In genomic region chr1:111988743-111989453, GRCh38 we compare ENCODE assay signal across 8 cellular contexts. TPM values are rescaled to one million over a fixed set of nuclear protein-coding genes. Genes with fewer than 3 reads are reported as not detected.
DNase-seq lines count a peak whose midpoint lies in the region; ATAC-seq and TF ChIP-seq lines count a peak whose summit lies in the region.

No MANE protein-coding gene starts in this region.

- CTCF ChIA-PET in activated CD4-positive, alpha-beta T cell treated with anti-CD3 and anti-CD28 coated beads for 36 hours (lab: Charles Lee): interaction anchor here (0.7 kb wide), 1 partner anchor 492 kb away, joined by 3 read pairs; no protein-coding TSS in a partner anchor
- CTCF ChIA-PET in activated CD4-positive, alpha-beta T cell treated with anti-CD3 and anti-CD28 coated beads, Interleukin-2, amount 10 ng/mL, durations not matched to agents 7 days and 5 days (lab: Charles Lee): no interaction called here

- H3K9me3 ChIP-seq in ascending aorta: no peaks in the 10 kb centered on the region
- H3K9me3 ChIP-seq in left lung: no peaks in the 10 kb centered on the region
- no peaks in the 10 kb centered on the region for H3K9me3 ChIP-seq in testis

- WGBS in testis, 2 donors: 2 to 10% methylated on average over 16 to 51 of the region's 51 CpGs

- peak overlapping the region; percentile 25 for H3K4me3 Mint-ChIP-seq in activated CD4-positive, alpha-beta T cell treated with anti-CD3 and anti-CD28 coated beads for 36 hours
- H3K4me3 Mint-ChIP-seq in activated CD4-positive, alpha-beta T cell treated with anti-CD3 and anti-CD28 coated beads, Interleukin-2, amount 10 ng/mL, durations not matched to agents 7 days and 5 days: no peak overlapping the region

- peak; percentile 30 for DNase-seq in activated CD4-positive, alpha-beta T cell treated with anti-CD3 and anti-CD28 coated beads for 36 hours
- no peak for DNase-seq in activated CD4-positive, alpha-beta T cell treated with anti-CD3 and anti-CD28 coated beads, Interleukin-2, amount 10 ng/mL, durations not matched to agents 7 days and 5 days
- no peak for DNase-seq in ascending aorta (ENCODE audit: low spot score in 2 of 2)
- DNase-seq in left lung: peak in 1 of 2 donors; percentile 80
- DNase-seq in testis: peak; percentile 25
- no peak for DNase-seq in effector CD4-positive, alpha-beta T cell

- no peak for TF ChIP-seq POLR2A in testis (IDR thresholded peaks at IDR 0.05)

- TF ChIP-seq CTCF in ascending aorta (IDR thresholded peaks at IDR 0.05) (no peak), left lung (IDR thresholded peaks at IDR 0.05) (no peak), testis (IDR thresholded peaks at IDR 0.05) (no peak)

- H3K27me3 Mint-ChIP-seq in activated CD4-positive, alpha-beta T cell treated with anti-CD3 and anti-CD28 coated beads for 36 hours: peaks cover 63% of the 10 kb centered on the region
- H3K27me3 Mint-ChIP-seq in activated CD4-positive, alpha-beta T cell treated with anti-CD3 and anti-CD28 coated beads, Interleukin-2, amount 10 ng/mL, durations not matched to agents 7 days and 5 days: peaks cover 65% of the 10 kb centered on the region

- no peaks in the 10 kb centered on the region for H3K9me3 Mint-ChIP-seq in activated CD4-positive, alpha-beta T cell treated with anti-CD3 and anti-CD28 coated beads for 36 hours (ENCODE audit: low read depth)
- H3K9me3 Mint-ChIP-seq in activated CD4-positive, alpha-beta T cell treated with anti-CD3 and anti-CD28 coated beads, Interleukin-2, amount 10 ng/mL, durations not matched to agents 7 days and 5 days: no peaks in the 10 kb centered on the region

- no peaks in the 10 kb centered on the region for H3K36me3 Mint-ChIP-seq in activated CD4-positive, alpha-beta T cell treated with anti-CD3 and anti-CD28 coated beads for 36 hours (ENCODE audit: low read depth)
- no peaks in the 10 kb centered on the region for H3K36me3 Mint-ChIP-seq in activated CD4-positive, alpha-beta T cell treated with anti-CD3 and anti-CD28 coated beads, Interleukin-2, amount 10 ng/mL, durations not matched to agents 7 days and 5 days (ENCODE audit: low read depth)

- peaks cover 11% of the 10 kb centered on the region for H3K4me1 Mint-ChIP-seq in activated CD4-positive, alpha-beta T cell treated with anti-CD3 and anti-CD28 coated beads for 36 hours
- peaks cover 10% of the 10 kb centered on the region for H3K4me1 Mint-ChIP-seq in activated CD4-positive, alpha-beta T cell treated with anti-CD3 and anti-CD28 coated beads, Interleukin-2, amount 10 ng/mL, durations not matched to agents 7 days and 5 days

- intact Hi-C loops in activated CD4-positive, alpha-beta T cell treated with anti-CD3 and anti-CD28 coated beads for 36 hours (cut with DNase I, micrococcal nuclease): no loop called here
- intact Hi-C loops in ascending aorta (cut with DNase I): no loop called here
- intact Hi-C loops in left lung (cut with DNase I): no loop called here
- intact Hi-C loops in testis (cut with DNase I; ENCODE audit: low total_unique reads): no loop called here

- no peak overlapping the region for H3K27ac Mint-ChIP-seq in activated CD4-positive, alpha-beta T cell treated with anti-CD3 and anti-CD28 coated beads for 36 hours
- H3K27ac Mint-ChIP-seq in activated CD4-positive, alpha-beta T cell treated with anti-CD3 and anti-CD28 coated beads, Interleukin-2, amount 10 ng/mL, durations not matched to agents 7 days and 5 days: no peak overlapping the region

- no peaks in the 10 kb centered on the region for H3K36me3 ChIP-seq in ascending aorta
- H3K36me3 ChIP-seq in left lung: no peaks in the 10 kb centered on the region
- H3K36me3 ChIP-seq in testis (ENCODE audit: low read depth, missing control alignments): no peaks in the 10 kb centered on the region

- H3K27ac ChIP-seq in ascending aorta (peak overlapping the region in 1 of 2 donors; percentile 78), left lung (no peak overlapping the region), testis (no peak overlapping the region)

- H3K4me1 ChIP-seq in ascending aorta (peaks cover 3 to 18% of the 10 kb centered on the region in 2 donors), left lung (peaks cover 0 to 39% of the 10 kb centered on the region in 2 donors), testis (peaks cover 20% of the 10 kb centered on the region)

- ATAC-seq in activated CD4-positive, alpha-beta T cell treated with anti-CD3 and anti-CD28 coated beads for 36 hours: no peak
- ATAC-seq in left lung (no peak), HG03025 (IDR thresholded peaks at IDR 0.05; ENCODE audit: low FRiP score, unreplicated experiment) (no peak), GM19467 (IDR thresholded peaks at IDR 0.05; ENCODE audit: unreplicated experiment) (no peak)

- POLR2A ChIA-PET in activated CD4-positive, alpha-beta T cell treated with anti-CD3 and anti-CD28 coated beads for 36 hours (lab: Charles Lee): no interaction called here
- POLR2A ChIA-PET in activated CD4-positive, alpha-beta T cell treated with anti-CD3 and anti-CD28 coated beads, Interleukin-2, amount 10 ng/mL, durations not matched to agents 7 days and 5 days (lab: Charles Lee): no interaction called here

- peak overlapping the region; percentile 75 to 94 for H3K4me3 ChIP-seq in ascending aorta
- peak overlapping the region; percentile 43 to 47 for H3K4me3 ChIP-seq in left lung
- H3K4me3 ChIP-seq in testis: peak overlapping the region; percentile 47 to 64

- H3K27me3 ChIP-seq in ascending aorta: no peaks in the 10 kb centered on the region
- H3K27me3 ChIP-seq in left lung: peaks cover 8 to 78% of the 10 kb centered on the region in 2 donors
- no peaks in the 10 kb centered on the region for H3K27me3 ChIP-seq in testis

RNA-seq across cellular contexts. Expression of gene KCND3, which starts 0.6 kb away (rescaled TPM):
- total RNA-seq in activated CD4-positive, alpha-beta T cell treated with anti-CD3 and anti-CD28 coated beads for 36 hours: not detected
- total RNA-seq in activated CD4-positive, alpha-beta T cell treated with anti-CD3 and anti-CD28 coated beads, Interleukin-2, amount 10 ng/mL, durations not matched to agents 7 days and 5 days: not detected
- total RNA-seq in ascending aorta: 13.3 TPM
- total RNA-seq in left lung: 10 to 100 TPM in 1 of 2 donors, 1 to 10 TPM in 1; 8.2 to 10.2 TPM
- total RNA-seq in testis: 1 to 10 TPM; 6.0 to 6.6 TPM
- 5.5 TPM for polyA plus RNA-seq in testis (ENCODE audit: insufficient read depth, low read depth, low replicate concordance)

Comparison
In these comparisons a context has a peak if more than half of its experiments do, and no peak if none do; other contexts are left out.
1. DNase-seq: peak in activated CD4-positive, alpha-beta T cell treated with anti-CD3 and anti-CD28 coated beads for 36 hours (single experiment) and testis (single experiment); none in activated CD4-positive, alpha-beta T cell treated with anti-CD3 and anti-CD28 coated beads, Interleukin-2, amount 10 ng/mL, durations not matched to agents 7 days and 5 days (single experiment), ascending aorta (0 of 2) and effector CD4-positive, alpha-beta T cell (single experiment).
2. RNA of gene KCND3, which starts 0.6 kb away (total RNA-seq): 13.3 TPM in ascending aorta (single experiment), 8.2 to 10.2 TPM in left lung and 6.0 to 6.6 TPM in testis; not detected in activated CD4-positive, alpha-beta T cell treated with anti-CD3 and anti-CD28 coated beads for 36 hours and not detected in activated CD4-positive, alpha-beta T cell treated with anti-CD3 and anti-CD28 coated beads, Interleukin-2, amount 10 ng/mL, durations not matched to agents 7 days and 5 days; every median in the first group is over 4 times any median in the second.
3. Peak in every context shown above with its lines, with median percentiles within 50 percentile points of each other: H3K4me3 ChIP-seq.